ENCODE assay signal across 19 cellular contexts in genomic region chr4:6463311-6464289, GRCh38. TPM values are rescaled to one million over a fixed set of nuclear protein-coding genes. Genes with fewer than 3 reads are reported as not detected.
DNase-seq lines count a peak whose midpoint lies in the region; ATAC-seq lines count a peak whose summit lies in the region.
"Had no signal": no experiment of that assay in that cellular context is flagged by ENCODE, and none has a peak within 500 bp of the region (broad histone marks: within the 10 kb centered on the region; RNA-seq: fewer than 3 reads in every experiment).

No MANE protein-coding gene starts in this region.

- H3K9me3 ChIP-seq in CD4-positive, alpha-beta memory T cell (ENCODE audit: control insufficient read depth in 1 of 2, low read length in 2 of 2), result no peaks in the 10 kb centered on the region
- H3K9me3 ChIP-seq: neutrophil had no signal

- H3K4me1 ChIP-seq in CD4-positive, alpha-beta memory T cell (ENCODE audit: insufficient read depth, low read length), result no peaks in the 10 kb centered on the region
- H3K4me1 ChIP-seq: foreskin keratinocyte had no signal

- no peak overlapping the region for H3K27ac ChIP-seq in CD4-positive, alpha-beta memory T cell (ENCODE audit: low read depth, low read length)
- H3K27ac ChIP-seq: foreskin keratinocyte, KMS-11, neutrophil had no signal

- in situ Hi-C loops in SK-MEL-5 (cut with HindIII; ENCODE audit: low pct_unique_long_range_greater_than_20kb, low sequenced_read_pairs), result no loop called here

- no peak overlapping the region for H3K4me3 Mint-ChIP-seq in CD4-positive, alpha-beta memory T cell
- H3K4me3 Mint-ChIP-seq: stimulated activated naive B cell treated with anti-CD40 and anti-IgM and Interleukin-4, amounts not matched to agents 10 μg/mL and 1 μg/mL and 100 μg/mL, for 72 hours; T-helper 1 cell treated with Interleukin-12 subunit alpha and Interleukin-12 subunit beta and Interleukin-4 antibody, amounts not matched to agents 30 μg/mL and 1 μg/mL, for 36 hours had no signal

- H3K36me3 Mint-ChIP-seq in CD4-positive, alpha-beta memory T cell, result no peaks in the 10 kb centered on the region
- H3K36me3 Mint-ChIP-seq: stimulated activated naive B cell treated with anti-CD40 and anti-IgM and Interleukin-4, amounts not matched to agents 10 μg/mL and 1 μg/mL and 100 μg/mL, for 72 hours had no signal

- POLR2A ChIA-PET in CD4-positive, alpha-beta memory T cell (lab: Charles Lee; ENCODE audit: partially characterized antibody), result no interaction called here

- intact Hi-C loops in posterior cingulate gyrus (cut with DNase I), result no loop called here
- intact Hi-C loops in CD4-positive, alpha-beta memory T cell (cut with micrococcal nuclease), result no loop called here

- H3K4me3 ChIP-seq in CD4-positive, alpha-beta memory T cell (ENCODE audit: low read length in 2 of 2), result no peak overlapping the region
- H3K4me3 ChIP-seq: smooth muscle cell had no signal

- H3K4me1 Mint-ChIP-seq in CD4-positive, alpha-beta memory T cell, result no peaks in the 10 kb centered on the region
- H3K4me1 Mint-ChIP-seq: stimulated activated naive B cell treated with anti-CD40 and anti-IgM and Interleukin-4, amounts not matched to agents 10 μg/mL and 1 μg/mL and 100 μg/mL, for 72 hours had no signal

- peaks cover 10% of the 10 kb centered on the region for H3K27me3 ChIP-seq in CD4-positive, alpha-beta memory T cell (ENCODE audit: insufficient read depth, low read length)
- H3K27me3 ChIP-seq: foreskin keratinocyte had no signal

- H3K36me3 ChIP-seq in CD4-positive, alpha-beta memory T cell (ENCODE audit: insufficient read depth, low read length), result no peaks in the 10 kb centered on the region
- H3K36me3 ChIP-seq: neutrophil had no signal

- peaks cover 28 to 44% of the 10 kb centered on the region in 2 donors for H3K27me3 Mint-ChIP-seq in CD4-positive, alpha-beta memory T cell

- CTCF ChIA-PET in CD4-positive, alpha-beta memory T cell (lab: Charles Lee; ENCODE audit: partially characterized antibody), result no interaction called here

- H3K27ac Mint-ChIP-seq in CD4-positive, alpha-beta memory T cell, result no peak overlapping the region
- H3K27ac Mint-ChIP-seq: activated naive CD4-positive, alpha-beta T cell treated with anti-CD3 and anti-CD28 coated beads, Interleukin-2, amount 50 U/mL, for 72 hours; stimulated activated naive B cell treated with anti-CD40 and anti-IgM and Interleukin-4, amounts not matched to agents 10 μg/mL and 1 μg/mL and 100 μg/mL, for 72 hours; T-helper 1 cell treated with Interleukin-12 subunit alpha and Interleukin-12 subunit beta and Interleukin-4 antibody, amounts not matched to agents 30 μg/mL and 1 μg/mL, for 36 hours had no signal

- ATAC-seq in HG03565 (IDR thresholded peaks at IDR 0.05; ENCODE audit: unreplicated experiment) (no peak), HG03521 (IDR thresholded peaks at IDR 0.05; ENCODE audit: unreplicated experiment) (no peak)
- ATAC-seq: activated naive CD4-positive, alpha-beta T cell treated with anti-CD3 and anti-CD28 coated beads, Interleukin-2, amount 50 U/mL, for 72 hours; foreskin keratinocyte; stimulated activated naive B cell treated with anti-CD40 and anti-IgM and Interleukin-4, amounts not matched to agents 10 μg/mL and 1 μg/mL and 100 μg/mL, for 72 hours had no signal

- H3K9me3 Mint-ChIP-seq in CD4-positive, alpha-beta memory T cell, result peaks cover 0 to 15% (median 2%) of the 10 kb centered on the region in 8 donors
- H3K9me3 Mint-ChIP-seq: T-helper 1 cell treated with Interleukin-12 subunit alpha and Interleukin-12 subunit beta and Interleukin-4 antibody, amounts not matched to agents 30 μg/mL and 1 μg/mL, for 36 hours had no signal

- DNase-seq in Ammon's horn (ENCODE audit: low spot score) (peak; percentile 95), SK-MEL-5 (ENCODE audit: low read depth, low spot score) (peak; percentile 20), hypothalamus (lab: John Stamatoyannopoulos, UW) (peak in 44 of 51 donors; percentile 30 to 96 (median 80)), posterior cingulate gyrus (peak; percentile 70 to 97 (median 82)), NCI-H82 (lab: John Stamatoyannopoulos, UW) (no peak)
- no peak for DNase-seq in CD4-positive, alpha-beta memory T cell
- DNase-seq: foreskin keratinocyte; mesenchymal stem cell; NCI-H1436; NCI-H226; Right ventricle myocardium superior; stimulated activated naive B cell treated with anti-CD40 and anti-IgM and Interleukin-4, amounts not matched to agents 10 μg/mL and 1 μg/mL and 100 μg/mL, for 72 hours had no signal

RNA-seq across cellular contexts. Expression of gene PPP2R2C, which starts 8.8 kb away (rescaled TPM):
- 0.55 TPM in 1 of 2 replicates, not detected in the other for total RNA-seq in SK-MEL-5 (2014; rRNA removed; shearing (Covaris generic))
- polyA plus RNA-seq in SK-MEL-5 (2015; cell fraction: cytosol; rRNA removed), result 0.81 and 1.1 TPM in 2 replicates
- polyA plus RNA-seq in SK-MEL-5 (2015; cell fraction: nucleus; rRNA removed), result 0.26 and 1.2 TPM in 2 replicates
- not detected for total RNA-seq in CD4-positive, alpha-beta memory T cell
- polyA plus RNA-seq in CD4-positive, alpha-beta memory T cell, result not detected
- total RNA-seq: activated naive CD4-positive, alpha-beta T cell treated with anti-CD3 and anti-CD28 coated beads, Interleukin-2, amount 50 U/mL, for 72 hours had no signal

Comparison
In these comparisons a context has a peak if more than half of its experiments do, and no peak if none do; other contexts are left out.
1. DNase-seq: peak in Ammon's horn (single experiment), SK-MEL-5 (single experiment), hypothalamus (44 of 51) and posterior cingulate gyrus (10 of 10); none in NCI-H82 (single experiment) and CD4-positive, alpha-beta memory T cell (0 of 5).